17 cellular contexts compared by ENCODE assay signal in the genomic region with DNA sequence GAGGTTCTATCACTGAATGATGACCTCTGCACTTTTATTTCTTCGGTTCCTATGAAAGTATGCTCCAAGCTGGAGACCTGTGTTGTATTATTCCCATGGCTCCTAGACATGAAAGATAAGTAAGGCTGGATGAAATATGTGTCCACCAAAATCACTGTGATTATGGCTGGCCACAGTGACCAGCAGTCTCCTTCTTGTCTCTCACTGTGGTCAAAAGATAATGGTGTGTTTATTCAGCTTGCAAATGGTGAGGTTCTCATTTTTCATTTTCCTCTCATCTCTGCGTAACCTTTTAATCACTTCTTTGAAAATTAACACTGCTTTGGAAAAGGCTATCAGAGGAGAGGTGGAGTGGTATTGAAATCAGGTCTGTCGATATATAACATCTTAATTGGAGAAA.
DNase-seq lines count a peak whose midpoint lies in the region; FAIRE-seq and TF ChIP-seq lines count a peak whose summit lies in the region.
"Had no signal": no experiment of that assay in that cellular context is flagged by ENCODE, and none has a peak within 500 bp of the region (broad histone marks: within the 10 kb centered on the region; RNA-seq: fewer than 3 reads in every experiment).

No MANE protein-coding gene starts in this region.

- H3K9me3 Mint-ChIP-seq in astrocyte (ENCODE audit: unreplicated experiment): no peaks in the 10 kb centered on the region
- H3K9me3 Mint-ChIP-seq: CD4-positive, alpha-beta memory T cell; GM23338; H9 had no signal

- no peak overlapping the region for H3K27ac Mint-ChIP-seq in astrocyte (ENCODE audit: unreplicated experiment)
- H3K27ac Mint-ChIP-seq: CD4-positive, alpha-beta memory T cell; GM23338; H9 had no signal

- H3K4me1 Mint-ChIP-seq in astrocyte (ENCODE audit: low read depth, unreplicated experiment): peaks cover 3% of the 10 kb centered on the region
- H3K4me1 Mint-ChIP-seq: CD4-positive, alpha-beta memory T cell had no signal

- H4K20me1 ChIP-seq in astrocyte (ENCODE audit: insufficient read depth, low read length): no peaks in the 10 kb centered on the region

- H2AFZ ChIP-seq in astrocyte (ENCODE audit: low read depth, low read length): no peak overlapping the region
- H2AFZ ChIP-seq: GM23338 had no signal

- no peak overlapping the region for H3K27ac ChIP-seq in astrocyte (ENCODE audit: low read depth, low read length)

- H3K4me1 ChIP-seq in astrocyte (ENCODE audit: insufficient read depth, low read length): no peaks in the 10 kb centered on the region

- H3K4me3 Mint-ChIP-seq in astrocyte (ENCODE audit: unreplicated experiment): no peak overlapping the region
- H3K4me3 Mint-ChIP-seq: CD4-positive, alpha-beta memory T cell; GM23338; H9 had no signal

- no peaks in the 10 kb centered on the region for H3K9me3 ChIP-seq in astrocyte (ENCODE audit: insufficient read depth, low read depth, low read length)

- no peak for TF ChIP-seq CTCF in astrocyte (IDR thresholded peaks at IDR 0.05; ENCODE audit: insufficient read depth, low read depth, low read length)

- peak; percentile 66 for DNase-seq in NCI-H146 (lab: John Stamatoyannopoulos, UW)
- DNase-seq in NCI-H146 treated with DMSO at 0.1 percent for 48 hours (lab: John Stamatoyannopoulos, UW; ENCODE audit: unreplicated experiment): peak; percentile 66
- DNase-seq in astrocyte (ENCODE audit: low read depth): peak; percentile 61
- no peak for DNase-seq in NCI-H2171 treated with DMSO at 0.1 percent for 48 hours (lab: John Stamatoyannopoulos, UW)
- no peak for DNase-seq in activated effector memory CD4-positive, alpha-beta T cell treated with Interleukin-2 at 50 U/mL for 16 hours
- DNase-seq in stimulated activated naive CD4-positive, alpha-beta T cell treated with Interleukin-2 at 50 U/mL for 16 hours (lab: John Stamatoyannopoulos, UW): no peak
- DNase-seq: C1 segment of cervical spinal cord; Calu3; CD4-positive, alpha-beta memory T cell; COR-L47; DMS53; DMS79 treated with DMSO at 0.1 percent for 48 hours; GF-D8; H9 had no signal

- no peaks in the 10 kb centered on the region for H3K36me3 ChIP-seq in astrocyte (ENCODE audit: insufficient read depth, low read length)

- no peak overlapping the region for H3K4me3 ChIP-seq in astrocyte (ENCODE audit: insufficient read depth, low read depth, low read length)
- H3K4me3 ChIP-seq: GM23338 had no signal

- H3K4me2 ChIP-seq in astrocyte (ENCODE audit: low read length): no peak overlapping the region
- H3K4me2 ChIP-seq: GM23338 had no signal

- peaks cover 5% of the 10 kb centered on the region for H3K27me3 Mint-ChIP-seq in astrocyte (ENCODE audit: low read depth, unreplicated experiment)

- no peaks in the 10 kb centered on the region for H3K27me3 ChIP-seq in astrocyte (ENCODE audit: insufficient read depth, low read length)

- H3K9ac ChIP-seq in astrocyte (ENCODE audit: low read length): no peak overlapping the region

- no peaks in the 10 kb centered on the region for H3K36me3 Mint-ChIP-seq in astrocyte (ENCODE audit: low read depth, unreplicated experiment)
- H3K36me3 Mint-ChIP-seq: CD4-positive, alpha-beta memory T cell had no signal

- H3K79me2 ChIP-seq in astrocyte (ENCODE audit: insufficient read depth, low read length): no peaks in the 10 kb centered on the region

- no peak for FAIRE-seq in astrocyte (lab: Jason Lieb, UNC)
- FAIRE-seq: GM12891, GM18507 had no signal

Comparison
In these comparisons a context has a peak if more than half of its experiments do, and no peak if none do; other contexts are left out.
1. DNase-seq: peak in NCI-H146 (single experiment), NCI-H146 treated with DMSO at 0.1 percent for 48 hours (single experiment) and astrocyte (single experiment); none in NCI-H2171 treated with DMSO at 0.1 percent for 48 hours (single experiment), activated effector memory CD4-positive, alpha-beta T cell treated with Interleukin-2 at 50 U/mL for 16 hours (single experiment) and stimulated activated naive CD4-positive, alpha-beta T cell treated with Interleukin-2 at 50 U/mL for 16 hours (single experiment).